8 cellular contexts compared by ENCODE assay signal in the genomic region with DNA sequence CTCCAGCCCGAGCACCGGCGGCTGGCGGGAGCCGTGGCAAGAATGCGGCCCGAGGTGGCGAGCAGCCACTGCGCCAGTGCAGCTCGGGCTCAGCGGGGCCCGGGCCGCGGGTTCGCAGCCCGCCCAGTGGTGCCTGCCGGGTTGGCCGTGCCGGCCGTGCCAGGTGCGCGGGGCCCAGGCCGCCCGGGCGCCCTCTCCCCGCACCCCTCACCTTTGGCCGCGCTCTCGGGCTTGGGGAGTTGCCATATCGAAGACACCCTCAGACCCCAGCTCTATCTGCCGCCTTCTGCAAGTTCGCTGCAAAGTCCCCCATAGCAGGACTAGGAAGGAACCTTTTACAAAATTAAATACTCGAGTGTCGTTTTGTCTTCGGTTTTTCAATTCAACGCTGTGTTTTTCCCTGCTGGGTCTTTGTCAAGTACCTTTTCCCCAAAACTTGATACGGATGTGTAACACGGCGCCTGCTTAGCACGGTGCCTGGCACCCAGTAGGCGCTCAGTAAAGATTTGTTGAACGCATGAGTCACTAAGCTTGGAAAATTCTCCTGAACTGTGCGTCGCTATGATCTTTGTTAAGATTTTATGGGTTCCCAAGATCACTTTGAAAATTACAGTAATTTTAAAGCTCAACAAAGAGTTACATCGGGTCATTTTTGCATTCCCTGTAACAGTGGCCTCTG. TPM values are rescaled to one million over a fixed set of nuclear protein-coding genes. Genes with fewer than 3 reads are reported as not detected.
DNase-seq lines count a peak whose midpoint lies in the region; ATAC-seq, FAIRE-seq and TF ChIP-seq lines count a peak whose summit lies in the region.

No MANE protein-coding gene starts in this region.

- no TSS peak for BruUV-seq in HepG2 (replicated peaks; lab: Mats Ljungman, UMichigan)

- H3K4me3 ChIP-seq in Karpas-422 (ENCODE audit: low read length) (peak overlapping the region; percentile 98), breast epithelium (peak overlapping the region; percentile 71 to 89 (median 77)), HepG2 (replicated peaks in 1 of 3; ENCODE audit: insufficient read depth in 1 of 3, low read depth in 2 of 3, low read length in 3 of 3) (peak overlapping the region; percentile 87 to 100 (median 99)), testis (peak overlapping the region; percentile 82 to 83)

- H4K20me1 ChIP-seq in Karpas-422 (ENCODE audit: insufficient read depth, low read depth, low read length): no peaks in the 10 kb centered on the region
- H4K20me1 ChIP-seq in HepG2 (ENCODE audit: insufficient read depth, low read length): no peaks in the 10 kb centered on the region

- in situ Hi-C loops in HepG2 (cut with HindIII; ENCODE audit: extremely low pct_ligation_motif_present, low pct_unique_long_range_greater_than_20kb): no loop called here

- TF ChIP-seq RAD21 in HepG2 (CRISPR knock-in tag; IDR thresholded peaks at IDR 0.05): no peak; the same call in 1 of the 2 replicates

- H3K36me3 ChIP-seq in Karpas-422 (ENCODE audit: insufficient read depth, low read length): no peaks in the 10 kb centered on the region
- H3K36me3 ChIP-seq in breast epithelium: no peaks in the 10 kb centered on the region
- H3K36me3 ChIP-seq in HepG2 (replicated peaks in 1 of 2; ENCODE audit: control insufficient read depth in 1 of 2, insufficient read depth in 2 of 2, low read length in 2 of 2): no peaks in the 10 kb centered on the region
- no peaks in the 10 kb centered on the region for H3K36me3 ChIP-seq in testis (ENCODE audit: low read depth, missing control alignments)

- TF ChIP-seq POLR2A in breast epithelium (IDR thresholded peaks at IDR 0.05): no peak
- 0 out of 4 replicates have a peak, but pooled peaks of 1 of the 2 experiments have one; percentile 19 for TF ChIP-seq POLR2A in HepG2 (IDR thresholded peaks at IDR 0.05; ENCODE audit: insufficient read depth in 1 of 2, low read depth in 2 of 2, low read length in 2 of 2)
- no peak for TF ChIP-seq POLR2A in testis (IDR thresholded peaks at IDR 0.05)

- peak overlapping the region; percentile 90; the same call in 1 of the 2 replicates for H2AFZ ChIP-seq in Karpas-422 (ENCODE audit: low read length)
- H2AFZ ChIP-seq in HepG2 (ENCODE audit: low read length): peak overlapping the region; percentile 67

- POLR2A ChIA-PET in HepG2 (lab: Yijun Ruan, JAX): interaction anchor here (0.6 to 2.4 kb wide), 16 partner anchors 12 to 329 kb away, joined by 3 to 20 read pairs (median 4); partner anchors contain the start of genes ALS2 and CASP8

- TF ChIP-seq EP300 in HepG2 (IDR thresholded peaks at IDR 0.05; ENCODE audit: low read depth in 2 of 2, low read length in 2 of 2) (no peak), HepG2 (CRISPR knock-in tag; IDR thresholded peaks at IDR 0.05; ENCODE audit: borderline replicate concordance) (no peak)

- ATAC-seq in HepG2 (peak; percentile 67; the same call in 2 of the 3 replicates), sciatic nerve (no peak)

- CTCF ChIA-PET in HepG2 (lab: Yijun Ruan, JAX; ENCODE audit: low intra/inter-chr PET ratio, low total read pairs): no interaction called here

- H3K79me2 ChIP-seq in Karpas-422 (ENCODE audit: low read length): peaks cover 3% of the 10 kb centered on the region
- peaks cover 30% of the 10 kb centered on the region for H3K79me2 ChIP-seq in HepG2 (ENCODE audit: insufficient read depth, low read length)

- WGBS in HepG2 (ENCODE audit: low lambda C conversion rate): 2% methylated on average over 32 of the region's 45 CpGs
- WGBS in testis, 2 donors: 5 to 8% methylated on average over 17 to 40 of the region's 45 CpGs

- H3K27ac ChIP-seq in Karpas-422 (ENCODE audit: low read length) (no peak overlapping the region), breast epithelium (peak overlapping the region; percentile 84 to 90), HepG2 (ENCODE audit: extremely low read length, insufficient read depth, low read length) (peak overlapping the region; percentile 81), testis (peak overlapping the region; percentile 77 to 82)

- peak overlapping the region; percentile 70 for H3K9ac ChIP-seq in Karpas-422 (ENCODE audit: low read length)
- peak overlapping the region; percentile 86 for H3K9ac ChIP-seq in HepG2 (ENCODE audit: insufficient read depth, low read depth, low read length)

- no peaks in the 10 kb centered on the region for H3K9me3 ChIP-seq in Karpas-422 (ENCODE audit: low read length)
- no peaks in the 10 kb centered on the region for H3K9me3 ChIP-seq in breast epithelium
- no peaks in the 10 kb centered on the region for H3K9me3 ChIP-seq in HepG2 (ENCODE audit: low read length)
- no peaks in the 10 kb centered on the region for H3K9me3 ChIP-seq in testis

- H3K4me2 ChIP-seq in Karpas-422 (ENCODE audit: low read depth, low read length, poor library complexity, severe bottlenecking) (peak overlapping the region; percentile 65), HepG2 (ENCODE audit: low read depth, low read length) (peak overlapping the region; percentile 84)

- DNase-seq in NCI-H2171 treated with DMSO at 0.1 percent for 48 hours (lab: John Stamatoyannopoulos, UW): peak; percentile 36
- no peak for DNase-seq in NCI-H2171 (lab: John Stamatoyannopoulos, UW)
- DNase-seq in Karpas-422: no peak
- DNase-seq in breast epithelium (ENCODE audit: low spot score in 2 of 2): no peak
- no peak for DNase-seq in HepG2 (ENCODE audit: low spot score)
- DNase-seq in testis: no peak
- DNase-seq in GOT3 (lab: John Stamatoyannopoulos, UW): no peak
- no peak for DNase-seq in sciatic nerve (ENCODE audit: low spot score)

- intact Hi-C loops in breast epithelium (cut with DNase I; ENCODE audit: low total_unique reads) (no loop called here), HepG2 (cut with micrococcal nuclease; ENCODE audit: unreplicated experiment) (loop anchor here (5.0 kb wide), 2 partner anchors 190 to 220 kb away; partner anchors contain the start of gene TMEM237), testis (cut with DNase I; ENCODE audit: low total_unique reads) (no loop called here), sciatic nerve (cut with DNase I) (no loop called here)

- peaks cover 10% of the 10 kb centered on the region for H3K4me1 ChIP-seq in Karpas-422 (ENCODE audit: low read length)
- H3K4me1 ChIP-seq in breast epithelium: peaks cover 0 to 8% of the 10 kb centered on the region in 2 donors
- peaks cover 65% of the 10 kb centered on the region for H3K4me1 ChIP-seq in HepG2 (ENCODE audit: insufficient read depth, low read length)
- no peaks in the 10 kb centered on the region for H3K4me1 ChIP-seq in testis

- no peaks in the 10 kb centered on the region for H3K9me2 ChIP-seq in Karpas-422 (replicated peaks; ENCODE audit: insufficient read depth, low read length)

- H3K27me3 ChIP-seq in Karpas-422 (ENCODE audit: low read length) (no peaks in the 10 kb centered on the region), breast epithelium (no peaks in the 10 kb centered on the region), HepG2 (ENCODE audit: control insufficient read depth in 1 of 2, insufficient read depth in 2 of 2, low read length in 2 of 2) (no peaks in the 10 kb centered on the region; a peak in 2 of 5 replicates), testis (no peaks in the 10 kb centered on the region)

- no peak for TF ChIP-seq CTCF in breast epithelium (IDR thresholded peaks at IDR 0.05)
- no peak; the same call in 1 of the 2 replicates for TF ChIP-seq CTCF in HepG2 (CRISPR knock-in tag; IDR thresholded peaks at IDR 0.05)
- TF ChIP-seq CTCF in testis (IDR thresholded peaks at IDR 0.05): peak in 1 of 3 experiments; percentile 7

- FAIRE-seq in HepG2 (lab: Jason Lieb, UNC): no peak

RNA-seq across cellular contexts. Expression of gene STRADB, which starts 0.7 kb away (rescaled TPM):
- total RNA-seq in Karpas-422 (2014; rRNA removed; shearing (Covaris generic); ENCODE audit: low replicate concordance): 3.6 and 10.7 TPM in 2 replicates
- total RNA-seq in breast epithelium (10 to 100 TPM; 20.3 to 30.0 (median 27.7) TPM), HepG2 (2016; rRNA removed; fragmentation: Illumina TruSeq; extraction: Trizol) (66.6 and 73.8 TPM in 2 replicates), testis (10 to 100 TPM; 30.5 to 33.2 TPM), sciatic nerve (44.6 TPM)
- 155 and 168 TPM in 2 replicates for total RNA-seq in HepG2 (2016; cell fraction: cytosol; rRNA removed; fragmentation: Illumina TruSeq; extraction: Trizol; ENCODE audit: low read depth)
- 65.4 and 69.5 TPM in 2 replicates for total RNA-seq in HepG2 (2016; cell fraction: insoluble cytoplasmic fraction; rRNA removed; fragmentation: Illumina TruSeq; extraction: Trizol)
- total RNA-seq in HepG2 (2016; cell fraction: membrane; rRNA removed; fragmentation: Illumina TruSeq; extraction: Trizol): 248 and 275 TPM in 2 replicates
- 48.5 and 52.0 TPM in 2 replicates for total RNA-seq in HepG2 (2016; cell fraction: nucleus; rRNA removed; fragmentation: Illumina TruSeq; extraction: Trizol)
- polyA plus RNA-seq in HepG2 (2011; rRNA removed) (28.6 and 34.1 TPM in 2 replicates), testis (ENCODE audit: insufficient read depth, low read depth, low replicate concordance) (29.9 TPM)
- polyA plus RNA-seq in HepG2 (2011; cell fraction: cytosol; rRNA removed): 14.8 and 23.2 TPM in 2 replicates
- polyA plus RNA-seq in HepG2 (2011; cell fraction: nucleus; rRNA removed): 14.3 and 19.5 TPM in 2 replicates
- polyA plus RNA-seq in HepG2 (2012): 28.1 and 39.7 TPM in 2 replicates
- 187 and 197 TPM in 2 replicates for polyA plus RNA-seq in HepG2 (2016; cell fraction: cytosol; fragmentation: Illumina TruSeq; extraction: Trizol; ENCODE audit: low read depth)
- 78.3 and 87.0 TPM in 2 replicates for polyA plus RNA-seq in HepG2 (2016; cell fraction: insoluble cytoplasmic fraction; fragmentation: Illumina TruSeq; extraction: Trizol; ENCODE audit: low read depth)
- polyA plus RNA-seq in HepG2 (2016; cell fraction: membrane; fragmentation: Illumina TruSeq; extraction: Trizol; ENCODE audit: low read depth): 257 and 275 TPM in 2 replicates
- polyA plus RNA-seq in HepG2 (2016; cell fraction: nucleus; fragmentation: Illumina TruSeq; extraction: Trizol; ENCODE audit: insufficient read depth, low read depth): 78.8 and 84.3 TPM in 2 replicates
- polyA minus RNA-seq in HepG2 (2011; rRNA and poly(A)+ RNA removed; ENCODE audit: low replicate concordance): 6.0 and 24.6 TPM in 2 replicates
- 13.8 and 19.3 TPM in 2 replicates for polyA minus RNA-seq in HepG2 (2011; cell fraction: cytosol; rRNA and poly(A)+ RNA removed)
- 24.5 and 27.1 TPM in 2 replicates for polyA minus RNA-seq in HepG2 (2011; cell fraction: nucleus; rRNA and poly(A)+ RNA removed)

RNA-seq across cellular contexts. Expression of gene TRAK2, which starts 0.9 kb away (rescaled TPM):
- 4.4 and 6.0 TPM in 2 replicates for total RNA-seq in Karpas-422 (2014; rRNA removed; shearing (Covaris generic); ENCODE audit: low replicate concordance)
- total RNA-seq in breast epithelium (10 to 100 TPM; 35.4 to 62.2 (median 50.1) TPM), HepG2 (2016; rRNA removed; fragmentation: Illumina TruSeq; extraction: Trizol) (21.0 and 32.4 TPM in 2 replicates), testis (10 to 100 TPM; 15.7 to 16.7 TPM), sciatic nerve (55.1 TPM)
- 7.5 and 7.9 TPM in 2 replicates for total RNA-seq in HepG2 (2016; cell fraction: cytosol; rRNA removed; fragmentation: Illumina TruSeq; extraction: Trizol; ENCODE audit: low read depth)
- total RNA-seq in HepG2 (2016; cell fraction: insoluble cytoplasmic fraction; rRNA removed; fragmentation: Illumina TruSeq; extraction: Trizol): 19.5 and 29.4 TPM in 2 replicates
- total RNA-seq in HepG2 (2016; cell fraction: membrane; rRNA removed; fragmentation: Illumina TruSeq; extraction: Trizol): 30.0 and 33.2 TPM in 2 replicates
- total RNA-seq in HepG2 (2016; cell fraction: nucleus; rRNA removed; fragmentation: Illumina TruSeq; extraction: Trizol): 26.8 and 28.3 TPM in 2 replicates
- polyA plus RNA-seq in HepG2 (2011; rRNA removed) (7.7 and 8.9 TPM in 2 replicates), testis (ENCODE audit: insufficient read depth, low read depth, low replicate concordance) (13.7 TPM)
- 4.1 and 6.4 TPM in 2 replicates for polyA plus RNA-seq in HepG2 (2011; cell fraction: cytosol; rRNA removed)
- polyA plus RNA-seq in HepG2 (2011; cell fraction: nucleus; rRNA removed): 9.3 and 10.7 TPM in 2 replicates
- 7.2 and 8.6 TPM in 2 replicates for polyA plus RNA-seq in HepG2 (2012)
- polyA plus RNA-seq in HepG2 (2016; cell fraction: cytosol; fragmentation: Illumina TruSeq; extraction: Trizol; ENCODE audit: low read depth): 3.4 and 4.8 TPM in 2 replicates
- polyA plus RNA-seq in HepG2 (2016; cell fraction: insoluble cytoplasmic fraction; fragmentation: Illumina TruSeq; extraction: Trizol; ENCODE audit: low read depth): 15.6 and 16.6 TPM in 2 replicates
- 11.2 and 11.7 TPM in 2 replicates for polyA plus RNA-seq in HepG2 (2016; cell fraction: membrane; fragmentation: Illumina TruSeq; extraction: Trizol; ENCODE audit: low read depth)
- 16.4 and 17.3 TPM in 2 replicates for polyA plus RNA-seq in HepG2 (2016; cell fraction: nucleus; fragmentation: Illumina TruSeq; extraction: Trizol; ENCODE audit: insufficient read depth, low read depth)
- polyA minus RNA-seq in HepG2 (2011; rRNA and poly(A)+ RNA removed; ENCODE audit: low replicate concordance): 11.7 and 20.5 TPM in 2 replicates
- 8.0 and 9.8 TPM in 2 replicates for polyA minus RNA-seq in HepG2 (2011; cell fraction: cytosol; rRNA and poly(A)+ RNA removed)
- 45.7 and 50.8 TPM in 2 replicates for polyA minus RNA-seq in HepG2 (2011; cell fraction: nucleus; rRNA and poly(A)+ RNA removed)
